ENCODE assay signal across 24 cellular contexts in the genomic region with DNA sequence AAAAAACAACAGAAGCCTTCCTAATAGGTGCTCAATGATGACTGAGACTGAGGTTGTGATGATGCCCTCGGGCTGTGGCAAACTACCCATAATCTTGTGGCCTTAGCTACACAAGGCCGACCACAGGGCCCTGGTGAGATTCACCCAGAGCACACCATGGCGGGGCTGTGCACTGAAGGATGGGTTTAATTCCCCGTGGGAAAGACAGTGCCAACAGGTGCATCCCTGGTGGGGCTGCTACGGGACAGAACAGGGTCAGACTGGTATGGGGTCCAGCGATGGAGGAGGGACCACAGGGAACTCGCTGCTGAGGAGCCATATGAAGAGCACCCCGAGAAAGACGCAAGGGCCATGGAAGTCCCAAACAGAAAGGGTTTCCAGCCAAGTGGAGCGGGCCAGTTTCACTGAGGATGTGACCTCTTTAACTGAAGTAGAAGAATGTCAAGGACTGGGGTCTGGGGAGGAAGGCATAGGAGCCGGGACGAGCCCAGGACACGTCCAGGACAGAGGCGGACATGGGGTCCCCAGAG.
"Had no signal": no experiment of that assay in that cellular context is flagged by ENCODE, and none has a peak within 500 bp of the region (broad histone marks: within the 10 kb centered on the region; RNA-seq: fewer than 3 reads in every experiment).

No MANE protein-coding gene starts in this region.

- H3K4me1 ChIP-seq: gastroesophageal sphincter, pancreas, psoas muscle, transverse colon had no signal

- H3K9me3 ChIP-seq: gastroesophageal sphincter, pancreas, psoas muscle, sigmoid colon, transverse colon had no signal

- H3K4me3 Mint-ChIP-seq: activated CD4-positive, alpha-beta memory T cell treated with anti-CD3 and anti-CD28 coated beads for 36 hours; activated CD4-positive, alpha-beta T cell treated with anti-CD3 and anti-CD28 coated beads, Interleukin-2, amount 10 ng/mL, durations not matched to agents 24 days and 14 days; activated naive CD4-positive, alpha-beta T cell treated with anti-CD3 and anti-CD28 coated beads for 36 hours; activated T-cell treated with anti-CD3 and anti-CD28 coated beads, Interleukin-2, amount 50 U/mL, for 4 hours; nephron had no signal

- ATAC-seq: activated CD4-positive, CD25-positive, alpha-beta regulatory T cell treated with anti-CD3 and anti-CD28 coated beads, Interleukin-2, amount 50 U/mL, for 24 hours; activated T-cell treated with anti-CD3 and anti-CD28 coated beads, Interleukin-2, amount 50 U/mL, for 4 hours; gastroesophageal sphincter; left cardiac atrium; left ventricle myocardium superior; pancreas; psoas muscle had no signal

- H3K9me3 Mint-ChIP-seq: activated CD4-positive, alpha-beta memory T cell treated with anti-CD3 and anti-CD28 coated beads for 36 hours; activated CD4-positive, alpha-beta T cell treated with anti-CD3 and anti-CD28 coated beads, Interleukin-2, amount 10 ng/mL, durations not matched to agents 24 days and 14 days; activated naive CD4-positive, alpha-beta T cell treated with anti-CD3 and anti-CD28 coated beads for 36 hours; activated T-cell treated with anti-CD3 and anti-CD28 coated beads, Interleukin-2, amount 50 U/mL, for 4 hours; nephron had no signal

- H3K4me1 Mint-ChIP-seq: nephron had no signal

- H3K27ac Mint-ChIP-seq: activated CD4-positive, alpha-beta memory T cell treated with anti-CD3 and anti-CD28 coated beads for 36 hours; activated CD4-positive, alpha-beta T cell treated with anti-CD3 and anti-CD28 coated beads, Interleukin-2, amount 10 ng/mL, durations not matched to agents 24 days and 14 days; activated naive CD4-positive, alpha-beta T cell treated with anti-CD3 and anti-CD28 coated beads for 36 hours; nephron had no signal

- DNase-seq: activated CD4-positive, alpha-beta memory T cell treated with anti-CD3 and anti-CD28 coated beads for 36 hours; activated CD4-positive, alpha-beta T cell treated with anti-CD3 and anti-CD28 coated beads, Interleukin-2, amount 10 ng/mL, durations not matched to agents 24 days and 14 days; activated naive CD4-positive, alpha-beta T cell treated with anti-CD3 and anti-CD28 coated beads for 36 hours; activated T-cell treated with anti-CD3 and anti-CD28 coated beads, Interleukin-2, amount 50 U/mL, for 4 hours; amniotic stem cell; brain microvascular endothelial cell; caudate nucleus; hippocampal formation; left cardiac atrium; left ventricle myocardium superior; pancreas; psoas muscle; sigmoid colon; small intestine; stimulated activated CD4-positive, alpha-beta T cell treated with anti-CD3 and anti-CD28 coated beads, Interleukin-1b, Interleukin-23, amount 100 ng/mL, for 48 hours; stimulated activated CD4-positive, alpha-beta T cell treated with anti-CD3 and anti-CD28 coated beads, Interleukin-4, amount 100 ng/mL, for 4 hours; stimulated activated CD8-positive, alpha-beta memory T cell treated with anti-CD3 and anti-CD28 coated beads, Interleukin-4, amount 100 ng/mL, for 48 hours; stimulated activated naive CD4-positive, alpha-beta T cell treated with Interleukin-2 at 50 U/mL for 16 hours; T-helper 9 cell; transverse colon had no signal

- H3K27me3 Mint-ChIP-seq: activated CD4-positive, alpha-beta memory T cell treated with anti-CD3 and anti-CD28 coated beads for 36 hours; activated CD4-positive, alpha-beta T cell treated with anti-CD3 and anti-CD28 coated beads, Interleukin-2, amount 10 ng/mL, durations not matched to agents 24 days and 14 days had no signal

- H3K27me3 ChIP-seq: brain microvascular endothelial cell, gastroesophageal sphincter, pancreas, sigmoid colon, transverse colon had no signal

- H3K27ac ChIP-seq: brain microvascular endothelial cell, gastroesophageal sphincter, pancreas, psoas muscle, sigmoid colon, transverse colon, VCaP had no signal
